Comparison of ENCODE assay signal across 8 cellular contexts in genomic region chr12:11650697-11651281, GRCh38. TPM values are rescaled to one million over a fixed set of nuclear protein-coding genes. Genes with fewer than 3 reads are reported as not detected.
DNase-seq lines count a peak whose midpoint lies in the region; ATAC-seq and TF ChIP-seq lines count a peak whose summit lies in the region.

No MANE protein-coding gene starts in this region.

- H3K9ac ChIP-seq in subcutaneous abdominal adipose tissue (ENCODE audit: low read length in 5 of 5) = peak overlapping the region; percentile 16 to 99 (median 86)

- H3K4me3 ChIP-seq in OCI-LY7 (ENCODE audit: low read depth, low read length, poor library complexity, severe bottlenecking) (peak overlapping the region; percentile 92), cardiac fibroblast (replicated peaks in 1 of 2; ENCODE audit: low read depth in 2 of 2, low read length in 2 of 2) (peak overlapping the region; percentile 87 to 89), subcutaneous abdominal adipose tissue (ENCODE audit: low read depth in 1 of 5, low read length in 5 of 5) (peak overlapping the region; percentile 96 to 99 (median 98))

- DNase-seq in ACHN (peak; percentile 42), OCI-LY7 (ENCODE audit: low spot score) (peak; percentile 57), cardiac fibroblast (ENCODE audit: low read depth in 2 of 2) (peak; percentile 45 to 50), left kidney (ENCODE audit: low read depth, low spot score) (peak; percentile 55), NCI-H128 (lab: John Stamatoyannopoulos, UW; ENCODE audit: unreplicated experiment) (no peak)

- intact Hi-C loops in OCI-LY7 (cut with micrococcal nuclease; ENCODE audit: unreplicated experiment) = loop anchor here (1.0 to 5.0 kb wide), 6 partner anchors 69 to 706 kb away; partner anchors contain the start of gene BORCS5

- H2AFZ ChIP-seq in OCI-LY7 (ENCODE audit: low read length) = no peak overlapping the region

- no peaks in the 10 kb centered on the region for H3K27me3 ChIP-seq in subcutaneous abdominal adipose tissue (ENCODE audit: control insufficient read depth in 5 of 5, insufficient read depth in 4 of 5, low read length in 5 of 5)

- peak; percentile 3; the same call in 1 of the 2 replicates for TF ChIP-seq CTCF in OCI-LY7 (conservative IDR thresholded peaks at IDR 0.05; ENCODE audit: low read length)
- no peak for TF ChIP-seq CTCF in cardiac fibroblast (IDR thresholded peaks at IDR 0.05; ENCODE audit: low read depth, low read length)

- no peaks in the 10 kb centered on the region for H4K20me1 ChIP-seq in OCI-LY7 (ENCODE audit: insufficient read depth, low read length)

- in situ Hi-C loops in ACHN (cut with HindIII; ENCODE audit: low pct_ligation_motif_present, low pct_unique_long_range_greater_than_20kb, low sequenced_read_pairs) = no loop called here

- ATAC-seq in HG02973 (IDR thresholded peaks at IDR 0.05; ENCODE audit: unreplicated experiment) = no peak

- H3K9me3 ChIP-seq in OCI-LY7 (ENCODE audit: low read length) = no peaks in the 10 kb centered on the region
- H3K9me3 ChIP-seq in subcutaneous abdominal adipose tissue (ENCODE audit: control insufficient read depth in 5 of 5, low read length in 5 of 5) = no peaks in the 10 kb centered on the region

- TF ChIP-seq POLR2A in GM19193 (IDR thresholded peaks at IDR 0.05; ENCODE audit: extremely low read depth, insufficient read depth, insufficient read length) = peak; percentile 45

- H3K4me1 ChIP-seq in OCI-LY7 (ENCODE audit: insufficient read depth, low read length, poor library complexity, severe bottlenecking) = peaks cover 43% of the 10 kb centered on the region
- peaks cover 5 to 49% (median 36%) of the 10 kb centered on the region in 5 donors for H3K4me1 ChIP-seq in subcutaneous abdominal adipose tissue (ENCODE audit: control insufficient read depth in 5 of 5, insufficient read depth in 5 of 5, low read length in 5 of 5)

- POLR2A ChIA-PET in OCI-LY7 (lab: Charles Lee) = interaction anchor here (0.5 to 2.0 kb wide), 5 partner anchors 77 to 1047 kb away, joined by 3 to 12 read pairs (median 4); no protein-coding TSS in a partner anchor

- H3K36me3 ChIP-seq in OCI-LY7 (ENCODE audit: insufficient read depth, low read length) (no peaks in the 10 kb centered on the region), subcutaneous abdominal adipose tissue (ENCODE audit: control insufficient read depth in 5 of 5, insufficient read depth in 5 of 5, low read length in 5 of 5) (no peaks in the 10 kb centered on the region)

- BruUV-seq in OCI-LY7 (replicated peaks; lab: Mats Ljungman, UMichigan) = TSS peak; percentile 61

- CTCF ChIA-PET in OCI-LY7 (lab: Charles Lee; ENCODE audit: unreplicated experiment) = no interaction called here

- H3K79me2 ChIP-seq in OCI-LY7 (ENCODE audit: insufficient read depth, low read depth, low read length) = peaks cover 56% of the 10 kb centered on the region; the same call in 1 of the 2 replicates

- H3K9me2 ChIP-seq in OCI-LY7 (ENCODE audit: insufficient read depth, low read length) = no peaks in the 10 kb centered on the region

- H3K27ac ChIP-seq in OCI-LY7 (ENCODE audit: low read depth, low read length, poor library complexity, severe bottlenecking) (peak overlapping the region; percentile 79), subcutaneous abdominal adipose tissue (ENCODE audit: low read depth, low read length) (peak overlapping the region; percentile 19)

- peak overlapping the region; percentile 82 for H3K4me2 ChIP-seq in OCI-LY7 (ENCODE audit: low read length)

RNA-seq across cellular contexts. Expression of gene ETV6, which starts 1.3 kb away (rescaled TPM):
- 17.2 and 19.3 TPM in 2 replicates for total RNA-seq in OCI-LY7 (2014; rRNA removed; shearing (Covaris generic))
- 17.1 and 23.1 TPM in 2 replicates for total RNA-seq in OCI-LY7 (2022)
